In genomic region chr2:146405402-146406309, GRCh38 we compare ENCODE assay signal across 8 cellular contexts.
DNase-seq lines count a peak whose midpoint lies in the region; ATAC-seq, FAIRE-seq and TF ChIP-seq lines count a peak whose summit lies in the region.
"Not testable (repeated sequence)": the region's sequence is repeated elsewhere in the genome, so short reads cannot be mapped to it uniquely, and the experiment has no call there.

No MANE protein-coding gene starts in this region.

- intact Hi-C loops in K562 (cut with micrococcal nuclease): not testable (repeated sequence)

- CTCF ChIA-PET in K562 (lab: Yijun Ruan, JAX; ENCODE audit: low intra/inter-chr PET ratio): not testable (repeated sequence)

- H3K27me3 ChIP-seq in RWPE2 (ENCODE audit: insufficient read depth, poor library complexity, severe bottlenecking); K562 (ENCODE audit: control insufficient read depth in 2 of 2, insufficient read depth in 2 of 2, low read length in 2 of 2): not testable (repeated sequence)

- H3K4me3 ChIP-seq in RWPE2 (ENCODE audit: severe bottlenecking); K562: not testable (repeated sequence)
- H3K4me3 ChIP-seq in fibroblast of villous mesenchyme (ENCODE audit: low read depth, low read length): peak overlapping the region; percentile 36

- H3K79me2 ChIP-seq in K562 (ENCODE audit: control insufficient read depth, insufficient read depth, low read length): not testable (repeated sequence)

- not testable (repeated sequence) for TF ChIP-seq CTCF in RWPE2 (IDR thresholded peaks at IDR 0.05; ENCODE audit: poor library complexity, severe bottlenecking); K562 (IDR thresholded peaks at IDR 0.05 in 2 of 3, conservative IDR thresholded peaks at IDR 0.05 in 1 of 3; ENCODE audit: insufficient read depth in 2 of 3, low read depth in 1 of 3, low read length in 3 of 3); fibroblast of villous mesenchyme (IDR thresholded peaks at IDR 0.05; ENCODE audit: insufficient read depth, low read depth, low read length)

- H3K27ac ChIP-seq in RWPE2 (ENCODE audit: poor library complexity, severe bottlenecking); K562 (ENCODE audit: extremely low read depth, low read depth, low read length): not testable (repeated sequence)

- not testable (repeated sequence) for TF ChIP-seq EP300 in K562 (IDR thresholded peaks at IDR 0.05; ENCODE audit: low read length)

- POLR2A ChIA-PET in K562 (lab: Yijun Ruan, JAX): not testable (repeated sequence)

- peak overlapping the region; percentile 51; the same call in 1 of the 2 replicates for H2AFZ ChIP-seq in K562 (ENCODE audit: low read depth, low read length)

- H3K4me1 ChIP-seq in RWPE2 (ENCODE audit: insufficient read depth, poor library complexity, severe bottlenecking); K562 (replicated peaks in 1 of 2; ENCODE audit: control insufficient read depth in 2 of 2, insufficient read depth in 2 of 2, low read length in 2 of 2): not testable (repeated sequence)

- TF ChIP-seq RAD21 in K562 (CRISPR knock-in tag; conservative IDR thresholded peaks at IDR 0.05 in 1 of 2, IDR thresholded peaks at IDR 0.05 in 1 of 2): not testable (repeated sequence)

- ATAC-seq in RWPE2 (ENCODE audit: low read depth): peak; percentile 68
- not testable (repeated sequence) for ATAC-seq in K562

- H3K9me3 ChIP-seq in RWPE2 (ENCODE audit: severe bottlenecking); K562 (replicated peaks; ENCODE audit: control insufficient read depth, insufficient read depth, low read depth, low read length): not testable (repeated sequence)

- FAIRE-seq in HTR-8/SVneo (lab: Jason Lieb, UNC); K562 (lab: Jason Lieb, UNC): not testable (repeated sequence)

- not testable (repeated sequence) for H3K36me3 ChIP-seq in RWPE2 (ENCODE audit: low read depth); K562 (ENCODE audit: control insufficient read depth, insufficient read depth, low read length)

- not testable (repeated sequence) for H4K20me1 ChIP-seq in K562 (replicated peaks; ENCODE audit: control insufficient read depth, insufficient read depth, low read length)

- 4% methylated on average over 14 of the region's 30 CpGs for whole genome bisulfite sequencing in K562 (ENCODE audit: insufficient coverage, low coverage, missing lambda C conversion rate)

- H3K9ac ChIP-seq in K562 (ENCODE audit: insufficient read depth in 1 of 2, low read depth in 2 of 2, low read length in 2 of 2): not testable (repeated sequence)

- TF ChIP-seq POLR2A in K562 (conservative IDR thresholded peaks at IDR 0.05): not testable (repeated sequence)

- H3K9me1 ChIP-seq in K562 (ENCODE audit: control insufficient read depth, insufficient read depth, low read length): not testable (repeated sequence)

- H3K4me2 ChIP-seq in K562 (ENCODE audit: insufficient read depth, low read length): peak overlapping the region; percentile 25; the same call in 1 of the 2 replicates

- in situ Hi-C loops in K562 (cut with MboI): not testable (repeated sequence)

- DNase-seq in A172 (ENCODE audit: low spot score) (peak; percentile 37), ELR (ENCODE audit: low read depth) (peak; percentile 4), HTR-8/SVneo (ENCODE audit: insufficient read length, low spot score) (peak; percentile 58), NCI-H2171 treated with DMSO at 0.1 percent for 48 hours (lab: John Stamatoyannopoulos, UW) (peak; percentile 62), K562 (ENCODE audit: extremely low read depth in 1 of 4, low spot score in 3 of 4) (peak in 2 of 4 experiments; percentile 5 to 6), fibroblast of villous mesenchyme (ENCODE audit: low read depth) (peak; percentile 41), renal cortical epithelial cell (ENCODE audit: low read depth) (peak; percentile 3)
- not testable (repeated sequence) for DNase-seq in RWPE2 (ENCODE audit: low spot score)

- BruUV-seq in K562 (replicated peaks; lab: Mats Ljungman, UMichigan): not testable (repeated sequence)
